ENCODE assay signal across 1 cellular context in genomic region chr19:51944798-51945552, GRCh38.
TF ChIP-seq lines count a peak whose summit lies in the region.

No MANE protein-coding gene starts in this region.

TF ChIP-seq in liver, 16 proteins besides CTCF, POLR2A, EP300 and RAD21 (continued from another document):
- TF ChIP-seq REST (IDR thresholded peaks at IDR 0.05) (no peak), JUND (IDR thresholded peaks at IDR 0.05) (no peak), MAX (IDR thresholded peaks at IDR 0.05) (no peak), SP1 (IDR thresholded peaks at IDR 0.05) (no peak), FOXA1 (IDR thresholded peaks at IDR 0.05) (no peak), GABPA (IDR thresholded peaks at IDR 0.05 in 1 of 2, conservative IDR thresholded peaks at IDR 0.05 in 1 of 2) (no peak), NR2F2 (IDR thresholded peaks at IDR 0.05) (no peak), HNF4G (IDR thresholded peaks at IDR 0.05) (no peak), TAF1 (conservative IDR thresholded peaks at IDR 0.05) (no peak), ZBTB33 (IDR thresholded peaks at IDR 0.05) (no peak), YY1 (IDR thresholded peaks at IDR 0.05) (no peak)
